In the genomic region with DNA sequence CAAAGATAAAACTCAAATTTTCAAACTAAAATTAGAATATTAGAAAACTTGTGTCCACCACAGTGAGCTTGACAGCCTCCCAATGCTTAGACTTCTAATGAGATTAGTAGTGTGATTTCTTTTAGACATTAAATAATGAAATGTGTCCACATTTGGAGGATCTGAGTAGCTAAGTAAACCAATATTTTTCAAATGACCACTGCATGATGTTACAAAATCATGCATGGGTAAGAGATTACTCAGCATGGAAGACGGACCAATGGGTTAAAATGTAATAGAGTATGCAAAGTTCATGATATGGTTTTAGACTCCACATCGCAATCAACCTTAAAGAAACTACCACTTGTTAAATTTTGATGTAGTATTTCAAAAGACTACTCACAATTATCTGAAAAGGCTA, we compare ENCODE assay signal across 24 cellular contexts.
A peak's percentile ranks its signal among the peaks of the same experiment; 100 is the strongest.
DNase-seq lines count a peak whose midpoint lies in the region; FAIRE-seq and TF ChIP-seq lines count a peak whose summit lies in the region.
"Had no signal": no experiment of that assay in that cellular context is flagged by ENCODE, and none has a peak within 500 bp of the region (broad histone marks: within the 10 kb centered on the region; RNA-seq: fewer than 3 reads in every experiment).

No MANE protein-coding gene starts in this region.

- H3K9me3 Mint-ChIP-seq in neural progenitor cell: no peaks in the 10 kb centered on the region
- H3K9me3 Mint-ChIP-seq: GM23338; T-helper 1 cell treated with Interleukin-12 subunit alpha and Interleukin-12 subunit beta and Interleukin-4 antibody, amounts not matched to agents 30 μg/mL and 1 μg/mL, for 36 hours had no signal

- no peaks in the 10 kb centered on the region for H3K9me3 ChIP-seq in neural progenitor cell (ENCODE audit: low read depth)
- H3K9me3 ChIP-seq: neutrophil, thoracic aorta had no signal

- FAIRE-seq in frontal cortex (lab: Jason Lieb, UNC): no peak

- H3K9ac ChIP-seq in neural progenitor cell: no peak overlapping the region

- no peak overlapping the region for H3K27ac Mint-ChIP-seq in neural progenitor cell
- H3K27ac Mint-ChIP-seq: activated naive CD8-positive, alpha-beta T cell treated with anti-CD3 and anti-CD28 coated beads, Interleukin-2, amount 10 ng/mL, durations not matched to agents 7 days and 5 days; activated T-helper 17 cell treated with anti-CD3 and anti-CD28 coated beads, Interleukin-2, amount 50 U/mL, for 72 hours; GM23338; T-helper 1 cell treated with Interleukin-12 subunit alpha and Interleukin-12 subunit beta and Interleukin-4 antibody, amounts not matched to agents 30 μg/mL and 1 μg/mL, for 36 hours had no signal

- no peaks in the 10 kb centered on the region for H4K20me1 ChIP-seq in neural progenitor cell (ENCODE audit: low read depth)

- H3K36me3 Mint-ChIP-seq in neural progenitor cell: no peaks in the 10 kb centered on the region
- H3K36me3 Mint-ChIP-seq: activated naive CD8-positive, alpha-beta T cell treated with anti-CD3 and anti-CD28 coated beads, Interleukin-2, amount 10 ng/mL, durations not matched to agents 7 days and 5 days had no signal

- in situ Hi-C loops in astrocyte of the spinal cord (cut with HindIII; ENCODE audit: low sequenced_read_pairs): loop anchor here (10.0 kb wide), 1 partner anchor 295 kb away; no protein-coding TSS in a partner anchor

- TF ChIP-seq CTCF in astrocyte of the spinal cord (IDR thresholded peaks at IDR 0.05; ENCODE audit: low read depth, low read length) (no peak), fibroblast of the aortic adventitia (IDR thresholded peaks at IDR 0.05; ENCODE audit: insufficient read depth, low read length) (no peak), neural progenitor cell (IDR thresholded peaks at IDR 0.05) (no peak)

- H3K4me1 ChIP-seq in neural progenitor cell: no peaks in the 10 kb centered on the region

- no peak overlapping the region for H3K27ac ChIP-seq in neural progenitor cell
- H3K27ac ChIP-seq: HL-60, neutrophil, thoracic aorta, WERI-Rb-1 had no signal

- no peaks in the 10 kb centered on the region for H3K27me3 ChIP-seq in neural progenitor cell
- H3K27me3 ChIP-seq: neutrophil had no signal

- peaks cover 2% of the 10 kb centered on the region for H3K27me3 Mint-ChIP-seq in neural progenitor cell (ENCODE audit: insufficient read depth, low read depth)

- H3F3A ChIP-seq in neural progenitor cell (ENCODE audit: low read depth): no peaks in the 10 kb centered on the region

- no peaks in the 10 kb centered on the region for H3K4me1 Mint-ChIP-seq in neural progenitor cell
- H3K4me1 Mint-ChIP-seq: activated naive CD8-positive, alpha-beta T cell treated with anti-CD3 and anti-CD28 coated beads, Interleukin-2, amount 10 ng/mL, durations not matched to agents 7 days and 5 days; activated T-helper 17 cell treated with anti-CD3 and anti-CD28 coated beads, Interleukin-2, amount 50 U/mL, for 72 hours; GM23338 had no signal

- H3K4me3 ChIP-seq in astrocyte of the spinal cord (ENCODE audit: low read depth, low read length) (no peak overlapping the region), fibroblast of the aortic adventitia (ENCODE audit: low read depth, low read length) (no peak overlapping the region), neural progenitor cell (no peak overlapping the region)
- H3K4me3 ChIP-seq: GM23338, thoracic aorta had no signal

- no peak overlapping the region for H2AFZ ChIP-seq in neural progenitor cell (replicated peaks)
- H2AFZ ChIP-seq: GM23338 had no signal

- H3K4me2 ChIP-seq in neural progenitor cell: no peak overlapping the region
- H3K4me2 ChIP-seq: GM23338 had no signal

- no peak overlapping the region for H3K4me3 Mint-ChIP-seq in neural progenitor cell
- H3K4me3 Mint-ChIP-seq: activated naive CD8-positive, alpha-beta T cell treated with anti-CD3 and anti-CD28 coated beads, Interleukin-2, amount 10 ng/mL, durations not matched to agents 7 days and 5 days; activated T-helper 17 cell treated with anti-CD3 and anti-CD28 coated beads, Interleukin-2, amount 50 U/mL, for 72 hours; GM23338; T-helper 1 cell treated with Interleukin-12 subunit alpha and Interleukin-12 subunit beta and Interleukin-4 antibody, amounts not matched to agents 30 μg/mL and 1 μg/mL, for 36 hours had no signal

- no peaks in the 10 kb centered on the region for H3K79me2 ChIP-seq in neural progenitor cell (ENCODE audit: low read depth)

- DNase-seq in HCEC 1CT (peak; percentile 87), astrocyte of the spinal cord (ENCODE audit: low read depth, low spot score) (peak; percentile 19), fibroblast of the aortic adventitia (ENCODE audit: low read depth) (peak; percentile 40), A172 (ENCODE audit: low spot score) (no peak), frontal cortex (ENCODE audit: low spot score in 2 of 2) (no peak), neural progenitor cell (ENCODE audit: low spot score) (no peak), DMS79 (lab: John Stamatoyannopoulos, UW) (no peak)
- DNase-seq: activated CD4-positive, alpha-beta T cell treated with anti-CD3 and anti-CD28 coated beads, Interleukin-2, amount 50 U/mL, for 1 hour; activated CD8-positive, alpha-beta memory T cell treated with anti-CD3 and anti-CD28 coated beads, Interleukin-2, amount 50 U/mL, for 4 hours; activated naive CD8-positive, alpha-beta T cell treated with anti-CD3 and anti-CD28 coated beads, Interleukin-2, amount 10 ng/mL, durations not matched to agents 7 days and 5 days; mammary epithelial cell; NCI-H1105 treated with DMSO at 0.1 percent for 48 hours; NCI-H2081 treated with DMSO at 0.1 percent for 48 hours; NCI-H510A; NK-92 treated with Interleukin-12 subunit alpha and Interleukin-12 subunit beta, amount 100 ng/mL, for 24 hours; stimulated activated CD4-positive, alpha-beta T cell treated with anti-CD3 and anti-CD28 coated beads, Interleukin-4, amount 100 ng/mL, for 1 hour; stimulated activated naive CD4-positive, alpha-beta T cell; WERI-Rb-1 had no signal

- H3K36me3 ChIP-seq in neural progenitor cell: no peaks in the 10 kb centered on the region
- H3K36me3 ChIP-seq: neutrophil, thoracic aorta, WERI-Rb-1 had no signal

Comparison
In these comparisons a context has a peak if more than half of its experiments do, and no peak if none do; other contexts are left out.
1. DNase-seq: peak in HCEC 1CT (single experiment), astrocyte of the spinal cord (single experiment) and fibroblast of the aortic adventitia (single experiment); none in A172 (single experiment), frontal cortex (0 of 2), neural progenitor cell (single experiment) and DMS79 (single experiment).